In genomic region chr18:77080283-77080682, GRCh38 we compare ENCODE assay signal across 10 cellular contexts. TPM values are rescaled to one million over a fixed set of nuclear protein-coding genes. Genes with fewer than 3 reads are reported as not detected.
DNase-seq lines count a peak whose midpoint lies in the region; ATAC-seq and TF ChIP-seq lines count a peak whose summit lies in the region.
"Had no signal": no experiment of that assay in that cellular context is flagged by ENCODE, and none has a peak within 500 bp of the region (broad histone marks: within the 10 kb centered on the region; RNA-seq: fewer than 3 reads in every experiment).

No MANE protein-coding gene starts in this region.

- peak overlapping the region; percentile 69 for H3K27ac Mint-ChIP-seq in activated naive CD8-positive, alpha-beta T cell treated with anti-CD3 and anti-CD28 coated beads, Interleukin-2, amount 50 U/mL, for 24 hours
- no peak overlapping the region for H3K27ac Mint-ChIP-seq in glutamatergic neuron (ENCODE audit: unreplicated experiment)

- peak overlapping the region; percentile 1 for H3K4me3 Mint-ChIP-seq in activated naive CD8-positive, alpha-beta T cell treated with anti-CD3 and anti-CD28 coated beads, Interleukin-2, amount 50 U/mL, for 24 hours
- H3K4me3 Mint-ChIP-seq in glutamatergic neuron (ENCODE audit: unreplicated experiment), result no peak overlapping the region
- H3K4me3 Mint-ChIP-seq: neural crest cell had no signal

- H3K36me3 Mint-ChIP-seq in activated naive CD8-positive, alpha-beta T cell treated with anti-CD3 and anti-CD28 coated beads, Interleukin-2, amount 50 U/mL, for 24 hours (ENCODE audit: low read depth), result peaks cover 14% of the 10 kb centered on the region
- H3K36me3 Mint-ChIP-seq in glutamatergic neuron (ENCODE audit: unreplicated experiment), result no peaks in the 10 kb centered on the region

- no peaks in the 10 kb centered on the region for H3K9me3 Mint-ChIP-seq in activated naive CD8-positive, alpha-beta T cell treated with anti-CD3 and anti-CD28 coated beads, Interleukin-2, amount 50 U/mL, for 24 hours
- peaks cover 5% of the 10 kb centered on the region for H3K9me3 Mint-ChIP-seq in glutamatergic neuron (ENCODE audit: unreplicated experiment)
- H3K9me3 Mint-ChIP-seq: neural crest cell had no signal

- peak; percentile 17 for DNase-seq in COLO668 (lab: John Stamatoyannopoulos, UW; ENCODE audit: unreplicated experiment)
- DNase-seq in activated naive CD8-positive, alpha-beta T cell treated with anti-CD3 and anti-CD28 coated beads, Interleukin-2, amount 50 U/mL, for 24 hours, result no peak
- no peak for DNase-seq in glutamatergic neuron
- DNase-seq in mesenteric fat pad (ENCODE audit: low spot score), result no peak
- no peak for DNase-seq in activated CD4-positive, alpha-beta T cell treated with anti-CD3 and anti-CD28 coated beads for 1 hour
- no peak for DNase-seq in activated CD4-positive, alpha-beta T cell treated with anti-CD3 and anti-CD28 coated beads, Interleukin-2, amount 50 U/mL, for 48 hours
- DNase-seq: upper lobe of left lung had no signal

- H3K27me3 Mint-ChIP-seq in activated naive CD8-positive, alpha-beta T cell treated with anti-CD3 and anti-CD28 coated beads, Interleukin-2, amount 50 U/mL, for 24 hours, result no peaks in the 10 kb centered on the region
- H3K27me3 Mint-ChIP-seq in glutamatergic neuron (ENCODE audit: unreplicated experiment), result peaks cover 9% of the 10 kb centered on the region

- peaks cover 64% of the 10 kb centered on the region for H3K4me1 Mint-ChIP-seq in activated naive CD8-positive, alpha-beta T cell treated with anti-CD3 and anti-CD28 coated beads, Interleukin-2, amount 50 U/mL, for 24 hours
- peaks cover 24% of the 10 kb centered on the region for H3K4me1 Mint-ChIP-seq in glutamatergic neuron (ENCODE audit: low read depth, unreplicated experiment)

- TF ChIP-seq CTCF in glutamatergic neuron (IDR thresholded peaks at IDR 0.05; ENCODE audit: partially characterized antibody, unreplicated experiment), result no peak

- ATAC-seq in GM19455 (IDR thresholded peaks at IDR 0.05; ENCODE audit: unreplicated experiment) (peak; percentile 71), HG03354 (IDR thresholded peaks at IDR 0.05; ENCODE audit: poor library complexity, severe bottlenecking, unreplicated experiment) (peak; percentile 91)
- peak; percentile 41 for ATAC-seq in activated naive CD8-positive, alpha-beta T cell treated with anti-CD3 and anti-CD28 coated beads, Interleukin-2, amount 50 U/mL, for 24 hours

RNA-seq across cellular contexts. Expression of gene MBP, which starts 52.3 kb away (rescaled TPM):
- total RNA-seq in glutamatergic neuron (ENCODE audit: unreplicated experiment), result 82.6 TPM
- total RNA-seq in mesenteric fat pad, result 45.2 TPM

Comparison
In these comparisons a context has a peak if more than half of its experiments do, and no peak if none do; other contexts are left out.
1. ATAC-seq: peak in every context shown above with its lines; median percentile 91 in HG03354; 71 in GM19455; 41 in activated naive CD8-positive, alpha-beta T cell treated with anti-CD3 and anti-CD28 coated beads, Interleukin-2, amount 50 U/mL, for 24 hours.